Comparison of ENCODE assay signal across 10 cellular contexts in the genomic region with DNA sequence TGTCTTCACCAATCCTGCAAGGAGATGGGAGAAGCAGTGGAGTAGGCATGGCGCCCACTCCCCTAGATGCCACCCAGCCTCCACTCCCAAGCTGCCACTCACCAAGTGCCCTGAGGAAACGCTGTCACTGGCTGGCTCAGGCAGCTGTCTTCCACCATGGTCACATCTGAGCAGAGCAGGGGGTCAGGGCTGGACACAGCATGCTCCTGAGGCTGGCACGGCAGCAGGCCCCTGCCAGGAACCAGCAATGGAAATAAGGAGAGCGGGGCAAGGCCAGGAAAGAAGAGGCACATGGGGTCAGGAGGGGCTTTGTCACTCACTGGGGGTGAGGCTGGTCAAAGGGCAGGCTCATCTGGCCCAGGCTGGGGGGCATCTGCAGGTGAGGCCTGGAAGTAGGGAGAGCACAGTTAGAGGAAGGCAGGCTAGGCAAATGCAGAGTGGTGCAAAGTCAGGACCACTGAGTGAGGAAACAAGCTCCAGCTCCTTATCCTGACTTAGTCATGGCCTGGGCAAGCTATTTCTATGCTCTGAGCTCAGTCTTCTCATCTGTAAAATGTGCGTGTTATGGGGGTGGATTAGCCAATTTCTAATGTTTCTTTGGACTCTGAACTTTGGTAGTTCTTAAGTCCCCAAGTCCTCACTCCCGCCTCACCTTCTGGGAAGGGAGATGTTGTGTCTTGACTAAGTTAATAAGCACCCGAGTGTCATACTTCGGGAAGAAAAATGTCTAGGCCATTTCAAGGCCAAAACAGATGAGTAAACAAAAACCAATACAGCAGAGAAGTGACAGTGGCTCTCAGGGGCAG. TPM values are rescaled to one million over a fixed set of nuclear protein-coding genes. Genes with fewer than 3 reads are reported as not detected.
DNase-seq lines count a peak whose midpoint lies in the region; ATAC-seq, FAIRE-seq and TF ChIP-seq lines count a peak whose summit lies in the region.
"Had no signal": no experiment of that assay in that cellular context is flagged by ENCODE, and none has a peak within 500 bp of the region (broad histone marks: within the 10 kb centered on the region; RNA-seq: fewer than 3 reads in every experiment).

No MANE protein-coding gene starts in this region.

- no peak for TF ChIP-seq POLR2A in K562 (conservative IDR thresholded peaks at IDR 0.05)
- TF ChIP-seq POLR2A in stomach (IDR thresholded peaks at IDR 0.05) = no peak

- H2BK15ac ChIP-seq in H9 (ENCODE audit: low read depth, low read length) = no peak overlapping the region

- intact Hi-C loops in K562 (cut with micrococcal nuclease) = no loop called here
- intact Hi-C loops in stomach (cut with DNase I; ENCODE audit: low total_unique reads) = no loop called here

- TF ChIP-seq EP300 in K562 (IDR thresholded peaks at IDR 0.05; ENCODE audit: low read length) (no peak), stomach (IDR thresholded peaks at IDR 0.05) (no peak)

- H3K27me3 Mint-ChIP-seq in H9 (ENCODE audit: low read depth) (no peaks in the 10 kb centered on the region; the same call in 1 of the 2 replicates), nephron (ENCODE audit: low read depth) (no peaks in the 10 kb centered on the region)

- no peak overlapping the region for H3K23ac ChIP-seq in H9 (ENCODE audit: insufficient read length, low read depth, low read length)

- no TSS peak for BruUV-seq in K562 (replicated peaks; lab: Mats Ljungman, UMichigan)

- no peak overlapping the region for H3T11ph ChIP-seq in H9 (ENCODE audit: low read length)

- peaks cover 70 to 100% (median 86%) of the 10 kb centered on the region in 10 experiments for H3K4me1 ChIP-seq in BLaER1 treated with 17β-estradiol and CSF1 and Interleukin-3, amounts not matched to agents 10 nM and 100 nM
- H3K4me1 ChIP-seq in H9 (ENCODE audit: insufficient read depth, low read length) (no peaks in the 10 kb centered on the region; the same call in 1 of the 2 replicates), K562 (replicated peaks in 1 of 2; ENCODE audit: control insufficient read depth in 2 of 2, insufficient read depth in 2 of 2, low read length in 2 of 2) (peaks cover 37 to 55% of the 10 kb centered on the region in 2 experiments), stomach (peaks cover 29 to 76% (median 40%) of the 10 kb centered on the region in 4 donors)

- CTCF ChIA-PET in K562 (lab: Yijun Ruan, JAX; ENCODE audit: low intra/inter-chr PET ratio) = no interaction called here

- no peaks in the 10 kb centered on the region for H3K23me2 ChIP-seq in H9 (ENCODE audit: insufficient read length, low read depth, low read length, poor library complexity, severe bottlenecking)

- peaks cover 21 to 99% (median 82%) of the 10 kb centered on the region in 11 experiments; a peak in 21 of 22 replicates for H4K20me1 ChIP-seq in BLaER1 treated with 17β-estradiol and CSF1 and Interleukin-3, amounts not matched to agents 10 nM and 100 nM
- H4K20me1 ChIP-seq in H9 (ENCODE audit: control insufficient read depth, insufficient read depth, insufficient read length) (no peaks in the 10 kb centered on the region), K562 (replicated peaks; ENCODE audit: control insufficient read depth, insufficient read depth, low read length) (no peaks in the 10 kb centered on the region; the same call in 1 of the 2 replicates)

- H2BK120ac ChIP-seq in H9 (ENCODE audit: low read depth, low read length, poor library complexity, severe bottlenecking) = no peak overlapping the region

- WGBS in H9 (ENCODE audit: extremely low coverage, insufficient read length, low lambda C conversion rate) = no CpG with 5 or more reads among the region's 8 CpGs
- WGBS in K562 (ENCODE audit: insufficient coverage, low coverage, missing lambda C conversion rate) = 64% methylated on average over 8 of the region's 8 CpGs
- 74 to 83% (median 79%) methylated on average over 8 of the region's 8 CpGs for WGBS in stomach, 5 donors

- H3K4me1 Mint-ChIP-seq in H9 = peaks cover 33 to 38% of the 10 kb centered on the region in 2 experiments
- peaks cover 62% of the 10 kb centered on the region for H3K4me1 Mint-ChIP-seq in nephron

- H3K36me3 ChIP-seq in BLaER1 treated with 17β-estradiol and CSF1 and Interleukin-3, amounts not matched to agents 10 nM and 100 nM = peaks cover 86 to 97% (median 93%) of the 10 kb centered on the region in 11 experiments
- H3K36me3 ChIP-seq in K562 (ENCODE audit: control insufficient read depth, insufficient read depth, low read length) (peaks cover 67% of the 10 kb centered on the region), stomach (peaks cover 65 to 93% (median 87%) of the 10 kb centered on the region in 4 donors)

- no peak overlapping the region for H2BK5ac ChIP-seq in H9 (ENCODE audit: insufficient read length, low read length)

- H3K36me3 Mint-ChIP-seq in H9 (ENCODE audit: insufficient read depth in 1 of 3, low read depth in 3 of 3) (peaks cover 12 to 71% (median 57%) of the 10 kb centered on the region in 3 experiments), nephron (ENCODE audit: low read depth) (peaks cover 76% of the 10 kb centered on the region)

- H2AK5ac ChIP-seq in H9 (ENCODE audit: insufficient read length, low read length) = no peak overlapping the region

- H3K27ac ChIP-seq in BLaER1 treated with 17β-estradiol and CSF1 and Interleukin-3, amounts not matched to agents 10 nM and 100 nM = peak overlapping the region in 10 of 11 experiments; percentile 7 to 80 (median 26); a peak in 14 of 22 replicates
- H3K27ac ChIP-seq in H9 (ENCODE audit: insufficient read length, low read depth, low read length) (no peak overlapping the region), K562 (ENCODE audit: extremely low read depth, low read depth, low read length) (peak overlapping the region; percentile 52), stomach (peak overlapping the region in 2 of 5 donors; percentile 16 to 98)

- ATAC-seq in K562 = no peak
- ATAC-seq: heart left ventricle had no signal

- H3K9me3 Mint-ChIP-seq in H9 = no peaks in the 10 kb centered on the region
- H3K9me3 Mint-ChIP-seq in nephron = no peaks in the 10 kb centered on the region

- no peak for TF ChIP-seq CTCF in H9 (conservative IDR thresholded peaks at IDR 0.05)
- TF ChIP-seq CTCF in K562 (IDR thresholded peaks at IDR 0.05 in 2 of 3, conservative IDR thresholded peaks at IDR 0.05 in 1 of 3; ENCODE audit: insufficient read depth in 2 of 3, low read depth in 1 of 3, low read length in 3 of 3) = no peak
- no peak for TF ChIP-seq CTCF in nephron (IDR thresholded peaks at IDR 0.05; ENCODE audit: unreplicated experiment in 3 of 3)
- TF ChIP-seq CTCF in stomach (IDR thresholded peaks at IDR 0.05) = no peak

- H3K18ac ChIP-seq in H9 (ENCODE audit: insufficient read length, low read depth, low read length) = no peak overlapping the region

- no peak for FAIRE-seq in K562 (lab: Jason Lieb, UNC)

- H2AFZ ChIP-seq in H9 (ENCODE audit: low read length) = no peak overlapping the region
- H2AFZ ChIP-seq in K562 (ENCODE audit: low read depth, low read length) = peak overlapping the region; percentile 24; the same call in 1 of the 2 replicates

- no peak for TF ChIP-seq RAD21 in K562 (CRISPR knock-in tag; conservative IDR thresholded peaks at IDR 0.05 in 1 of 2, IDR thresholded peaks at IDR 0.05 in 1 of 2)

- in situ Hi-C loops in K562 (cut with MboI) = no loop called here

- no peak overlapping the region for H4K91ac ChIP-seq in H9 (ENCODE audit: insufficient read length, low read depth, low read length)

- DNase-seq in H9 (no peak), K562 (ENCODE audit: extremely low read depth in 1 of 4, low spot score in 3 of 4) (peak in 2 of 4 experiments; percentile 7 to 9), NCI-H2081 (lab: John Stamatoyannopoulos, UW) (no peak), stomach (no peak), DMS114 treated with DMSO at 0.1 percent for 48 hours (lab: John Stamatoyannopoulos, UW; ENCODE audit: unreplicated experiment) (no peak)
- no peak for DNase-seq in stimulated activated CD4-positive, alpha-beta T cell treated with anti-CD3 and anti-CD28 coated beads, Interleukin-4, amount 100 ng/mL, for 4 hours
- DNase-seq: activated gamma-delta T cell had no signal

- H3K56ac ChIP-seq in H9 (ENCODE audit: insufficient read length, low read depth, low read length) = no peak overlapping the region

- H4K8ac ChIP-seq in H9 (replicated peaks; ENCODE audit: insufficient read length, low read depth, low read length) = no peak overlapping the region

- H3K4me2 ChIP-seq in BLaER1 treated with 17β-estradiol and CSF1 and Interleukin-3, amounts not matched to agents 10 nM and 100 nM = peak overlapping the region in 10 of 11 experiments; percentile 22 to 99 (median 66); a peak in 16 of 22 replicates
- no peak overlapping the region for H3K4me2 ChIP-seq in H9 (ENCODE audit: insufficient read depth, insufficient read length, low read length)
- no peak overlapping the region for H3K4me2 ChIP-seq in K562 (ENCODE audit: insufficient read depth, low read length)

- no peaks in the 10 kb centered on the region for H3K27me3 ChIP-seq in BLaER1 treated with 17β-estradiol and CSF1 and Interleukin-3, amounts not matched to agents 10 nM and 100 nM
- H3K27me3 ChIP-seq in H9 (ENCODE audit: insufficient read depth, low read length) (no peaks in the 10 kb centered on the region), K562 (ENCODE audit: control insufficient read depth in 2 of 2, insufficient read depth in 2 of 2, low read length in 2 of 2) (no peaks in the 10 kb centered on the region; a peak in 1 of 5 replicates), stomach (no peaks in the 10 kb centered on the region)
- H3K27me3 ChIP-seq: heart left ventricle had no signal

- H3K9me3 ChIP-seq in BLaER1 treated with 17β-estradiol and CSF1 and Interleukin-3, amounts not matched to agents 10 nM and 100 nM (replicated peaks in 1 of 11) = no peaks in the 10 kb centered on the region
- H3K9me3 ChIP-seq in H9 (ENCODE audit: control insufficient read depth, low read depth, low read length) = no peaks in the 10 kb centered on the region
- H3K9me3 ChIP-seq in K562 (replicated peaks; ENCODE audit: control insufficient read depth, insufficient read depth, low read depth, low read length) = no peaks in the 10 kb centered on the region
- H3K9me3 ChIP-seq in stomach = no peaks in the 10 kb centered on the region
- H3K9me3 ChIP-seq: heart left ventricle had no signal

- H3K27ac Mint-ChIP-seq in H9 = peak overlapping the region in 2 of 3 experiments; percentile 71 to 97; a peak in 3 of 7 replicates
- H3K27ac Mint-ChIP-seq in nephron = peak overlapping the region in 2 of 3 experiments; percentile 30 to 92

- H3K4me3 ChIP-seq in BLaER1 treated with 17β-estradiol and CSF1 and Interleukin-3, amounts not matched to agents 10 nM and 100 nM = no peak overlapping the region
- H3K4me3 ChIP-seq in K562 (no peak overlapping the region), stomach (no peak overlapping the region)
- H3K4me3 ChIP-seq: heart left ventricle had no signal

- peak overlapping the region in 8 of 11 experiments; percentile 21 to 71 (median 50); a peak in 11 of 22 replicates for H3K9ac ChIP-seq in BLaER1 treated with 17β-estradiol and CSF1 and Interleukin-3, amounts not matched to agents 10 nM and 100 nM
- H3K9ac ChIP-seq in H9 (ENCODE audit: extremely low read depth, insufficient read length, low read length) (no peak overlapping the region), K562 (ENCODE audit: insufficient read depth in 1 of 2, low read depth in 2 of 2, low read length in 2 of 2) (peak overlapping the region; percentile 20 to 81; a peak in 3 of 4 replicates)

- H3K79me1 ChIP-seq in H9 (ENCODE audit: insufficient read depth, low read depth, low read length, poor library complexity, severe bottlenecking) = no peaks in the 10 kb centered on the region

- POLR2A ChIA-PET in K562 (lab: Yijun Ruan, JAX) = interaction anchor here (0.6 to 5.1 kb wide), 8 partner anchors 8 to 203 kb away, joined by 3 to 32 read pairs (median 4); a partner anchor contains a TSS

- no peak overlapping the region for H3K14ac ChIP-seq in H9 (ENCODE audit: insufficient read depth, low read length)

- H2BK12ac ChIP-seq in H9 (ENCODE audit: insufficient read length, low read depth, low read length) = no peak overlapping the region

- H3K79me2 ChIP-seq in H9 (ENCODE audit: insufficient read depth, low read length) (no peaks in the 10 kb centered on the region), K562 (ENCODE audit: control insufficient read depth, insufficient read depth, low read length) (peaks cover 12% of the 10 kb centered on the region; the same call in 2 of the 3 replicates)

- no peaks in the 10 kb centered on the region for H3K9me1 ChIP-seq in K562 (ENCODE audit: control insufficient read depth, insufficient read depth, low read length)

- no peak overlapping the region for H2BK20ac ChIP-seq in H9 (ENCODE audit: low read depth, low read length, poor library complexity, severe bottlenecking)

- H3K4me3 Mint-ChIP-seq in H9 = no peak overlapping the region
- no peak overlapping the region for H3K4me3 Mint-ChIP-seq in nephron

- no peak overlapping the region for H4K5ac ChIP-seq in H9 (ENCODE audit: insufficient read length, low read depth, low read length)

- H3K4ac ChIP-seq in H9 (ENCODE audit: low read depth, low read length) = no peak overlapping the region

RNA-seq across cellular contexts. Expression of a gene that starts 8.0 kb away (rescaled TPM):
- total RNA-seq in H9 (2021) (67.8 and 68.1 TPM in 2 replicates), K562 (2014; rRNA removed) (32.0 and 32.8 TPM in 2 replicates), K562 (2014; rRNA removed; fragmentation: Illumina TruSeq; extraction: Trizol) (11.8 and 14.2 TPM in 2 replicates), K562 (2015; rRNA removed; fragmentation: Illumina TruSeq; extraction: Trizol) (16.9 and 18.8 TPM in 2 replicates), K562 (2021) (23.4 and 36.0 TPM in 2 replicates), stomach (10 to 100 TPM in 2 of 5 donors, 1 to 10 TPM in 2, not detected in 1; 1.7 to 12.1 (median 8.3) TPM)
- total RNA-seq in K562 (2011; cell fraction: chromatin; rRNA removed; ENCODE audit: low replicate concordance) = 43.5 and 96.8 TPM in 2 replicates
- total RNA-seq in K562 (2011; cell fraction: nucleolus; rRNA removed) = 51.2 and 57.5 TPM in 2 replicates
- total RNA-seq in K562 (2011; cell fraction: nucleoplasm; rRNA removed) = 40.4 and 43.3 TPM in 2 replicates
- polyA plus RNA-seq in K562 (2011; rRNA removed) (25.8 and 30.9 TPM in 2 replicates), K562 (2014; fragmentation: Illumina TruSeq; extraction: Trizol) (20.4 and 30.2 TPM in 2 replicates), K562 (2014; fragmentation: Nextera tagmentation; extraction: Ambion mirVana) (under 1 TPM; 0.45 to 0.52 TPM), K562 (2014; rRNA removed) (30.4 and 40.9 TPM in 2 replicates), stomach (10 to 100 TPM; 14.1 to 16.6 (median 16.3) TPM)
- polyA plus RNA-seq in K562 (2011; cell fraction: cytosol; rRNA removed) = 26.8 and 51.9 TPM in 2 replicates
- 53.7 and 85.9 TPM in 2 replicates for polyA plus RNA-seq in K562 (2011; cell fraction: nucleus; rRNA removed)
- 23.3 and 27.5 TPM in 2 replicates for polyA plus RNA-seq in K562 (2012)
- 13.8 and 22.0 TPM in 2 replicates for polyA minus RNA-seq in K562 (2011; rRNA and poly(A)+ RNA removed)
- polyA minus RNA-seq in K562 (2011; cell fraction: cytosol; rRNA and poly(A)+ RNA removed) = 16.5 and 18.6 TPM in 2 replicates
- 14.9 and 18.6 TPM in 2 replicates for polyA minus RNA-seq in K562 (2011; cell fraction: nucleus; rRNA and poly(A)+ RNA removed)

RNA-seq across cellular contexts. Expression of a gene that starts 14.2 kb away (rescaled TPM):
- total RNA-seq in H9 (2021) (42.9 and 44.4 TPM in 2 replicates), K562 (2014; rRNA removed) (20.8 and 28.2 TPM in 2 replicates), K562 (2014; rRNA removed; fragmentation: Illumina TruSeq; extraction: Trizol) (17.1 and 18.6 TPM in 2 replicates), K562 (2015; rRNA removed; fragmentation: Illumina TruSeq; extraction: Trizol) (24.9 and 26.5 TPM in 2 replicates), K562 (2021) (32.7 and 38.4 TPM in 2 replicates), stomach (100 to 1,000 TPM in 4 of 5 donors, 10 to 100 TPM in 1; 81.9 to 343 (median 209) TPM)
- 105 and 231 TPM in 2 replicates for total RNA-seq in K562 (2011; cell fraction: chromatin; rRNA removed; ENCODE audit: low replicate concordance)
- total RNA-seq in K562 (2011; cell fraction: nucleolus; rRNA removed) = 112 and 138 TPM in 2 replicates
- total RNA-seq in K562 (2011; cell fraction: nucleoplasm; rRNA removed) = 110 and 156 TPM in 2 replicates
- polyA plus RNA-seq in K562 (2011; rRNA removed) (40.1 and 60.0 TPM in 2 replicates), K562 (2014; fragmentation: Illumina TruSeq; extraction: Trizol) (48.2 and 49.5 TPM in 2 replicates), K562 (2014; fragmentation: Nextera tagmentation; extraction: Ambion mirVana) (1 to 10 TPM; 2.4 to 4.3 TPM), K562 (2014; rRNA removed) (37.9 and 38.4 TPM in 2 replicates), stomach (100 to 1,000 TPM; 138 to 477 (median 147) TPM)
- polyA plus RNA-seq in K562 (2011; cell fraction: cytosol; rRNA removed) = 48.3 and 61.6 TPM in 2 replicates
- polyA plus RNA-seq in K562 (2011; cell fraction: nucleus; rRNA removed) = 178 and 185 TPM in 2 replicates
- 44.3 and 71.7 TPM in 2 replicates for polyA plus RNA-seq in K562 (2012)
- polyA minus RNA-seq in K562 (2011; rRNA and poly(A)+ RNA removed) = 25.6 and 31.5 TPM in 2 replicates
- 18.7 and 19.9 TPM in 2 replicates for polyA minus RNA-seq in K562 (2011; cell fraction: cytosol; rRNA and poly(A)+ RNA removed)
- polyA minus RNA-seq in K562 (2011; cell fraction: nucleus; rRNA and poly(A)+ RNA removed) = 30.0 and 42.1 TPM in 2 replicates

RNA-seq across cellular contexts. Expression of a gene that starts 18.4 kb away (rescaled TPM):
- total RNA-seq in H9 (2021) (50.1 and 53.0 TPM in 2 replicates), K562 (2014; rRNA removed) (28.5 and 31.3 TPM in 2 replicates), K562 (2014; rRNA removed; fragmentation: Illumina TruSeq; extraction: Trizol) (44.5 and 51.5 TPM in 2 replicates), K562 (2015; rRNA removed; fragmentation: Illumina TruSeq; extraction: Trizol) (37.7 and 40.9 TPM in 2 replicates), K562 (2021) (57.0 and 59.0 TPM in 2 replicates), stomach (10 to 100 TPM in 1 of 5 donors, 1 to 10 TPM in 4; 1.2 to 16.7 (median 2.7) TPM)
- total RNA-seq in K562 (2011; cell fraction: chromatin; rRNA removed; ENCODE audit: low replicate concordance) = 49.5 and 114 TPM in 2 replicates
- 43.7 and 48.6 TPM in 2 replicates for total RNA-seq in K562 (2011; cell fraction: nucleolus; rRNA removed)
- 111 and 176 TPM in 2 replicates for total RNA-seq in K562 (2011; cell fraction: nucleoplasm; rRNA removed)
- polyA plus RNA-seq in K562 (2011; rRNA removed) (69.7 and 82.2 TPM in 2 replicates), K562 (2014; fragmentation: Illumina TruSeq; extraction: Trizol) (45.7 and 51.5 TPM in 2 replicates), K562 (2014; fragmentation: Nextera tagmentation; extraction: Ambion mirVana) (10 to 100 TPM in 1 of 2 experiments, 1 to 10 TPM in 1; 9.5 to 15.6 TPM), K562 (2014; rRNA removed) (41.2 and 41.3 TPM in 2 replicates), stomach (1 to 10 TPM; 1.1 to 3.8 (median 2.2) TPM)
- 21.7 and 47.5 TPM in 2 replicates for polyA plus RNA-seq in K562 (2011; cell fraction: cytosol; rRNA removed)
- polyA plus RNA-seq in K562 (2011; cell fraction: nucleus; rRNA removed) = 80.6 and 125 TPM in 2 replicates
- polyA plus RNA-seq in K562 (2012) = 29.7 and 36.7 TPM in 2 replicates
- polyA minus RNA-seq in K562 (2011; rRNA and poly(A)+ RNA removed) = 69.8 and 75.3 TPM in 2 replicates
- polyA minus RNA-seq in K562 (2011; cell fraction: cytosol; rRNA and poly(A)+ RNA removed) = 21.9 and 24.2 TPM in 2 replicates
- 20.1 and 35.0 TPM in 2 replicates for polyA minus RNA-seq in K562 (2011; cell fraction: nucleus; rRNA and poly(A)+ RNA removed)

RNA-seq across cellular contexts. Expression of a gene that starts 31.3 kb away (rescaled TPM):
- total RNA-seq in H9 (2021) (98.4 and 115 TPM in 2 replicates), K562 (2014; rRNA removed) (0.18 and 0.29 TPM in 2 replicates), K562 (2014; rRNA removed; fragmentation: Illumina TruSeq; extraction: Trizol) (0.03 and 0.04 TPM in 2 replicates), K562 (2015; rRNA removed; fragmentation: Illumina TruSeq; extraction: Trizol) (0.11 and 0.36 TPM in 2 replicates), K562 (2021) (0.64 and 1.1 TPM in 2 replicates), stomach (100 to 1,000 TPM in 4 of 5 donors, 10 to 100 TPM in 1; 97.8 to 510 (median 129) TPM)
- 2.3 and 6.7 TPM in 2 replicates for total RNA-seq in K562 (2011; cell fraction: chromatin; rRNA removed; ENCODE audit: low replicate concordance)
- 1.8 and 3.5 TPM in 2 replicates for total RNA-seq in K562 (2011; cell fraction: nucleolus; rRNA removed)
- total RNA-seq in K562 (2011; cell fraction: nucleoplasm; rRNA removed) = 2.2 and 5.4 TPM in 2 replicates
- polyA plus RNA-seq in K562 (2011; rRNA removed) (0.28 and 0.45 TPM in 2 replicates), K562 (2014; fragmentation: Illumina TruSeq; extraction: Trizol) (0.13 and 0.15 TPM in 2 replicates), K562 (2014; fragmentation: Nextera tagmentation; extraction: Ambion mirVana) (not detected), K562 (2014; rRNA removed) (0.19 and 0.45 TPM in 2 replicates), stomach (10 to 100 TPM; 13.5 to 25.9 (median 13.6) TPM)
- 0.27 and 0.66 TPM in 2 replicates for polyA plus RNA-seq in K562 (2011; cell fraction: cytosol; rRNA removed)
- polyA plus RNA-seq in K562 (2011; cell fraction: nucleus; rRNA removed) = 1.5 and 1.9 TPM in 2 replicates
- 0.33 and 1.8 TPM in 2 replicates for polyA plus RNA-seq in K562 (2012)
- polyA minus RNA-seq in K562 (2011; rRNA and poly(A)+ RNA removed) = 1.9 and 2.0 TPM in 2 replicates
- 2.4 and 4.2 TPM in 2 replicates for polyA minus RNA-seq in K562 (2011; cell fraction: cytosol; rRNA and poly(A)+ RNA removed)
- polyA minus RNA-seq in K562 (2011; cell fraction: nucleus; rRNA and poly(A)+ RNA removed) = 0.40 and 2.8 TPM in 2 replicates

RNA-seq across cellular contexts. Expression of a gene that starts 47.0 kb away (rescaled TPM):
- total RNA-seq in H9 (2021) = 0.26 TPM in 1 of 2 replicates, not detected in the other
- 0.35 and 1.0 TPM in 2 replicates for total RNA-seq in K562 (2011; cell fraction: chromatin; rRNA removed; ENCODE audit: low replicate concordance)
- 0.79 and 1.5 TPM in 2 replicates for total RNA-seq in K562 (2011; cell fraction: nucleolus; rRNA removed)
- 0.51 and 0.99 TPM in 2 replicates for total RNA-seq in K562 (2011; cell fraction: nucleoplasm; rRNA removed)
- 0.08 and 0.09 TPM in 2 replicates for total RNA-seq in K562 (2014; rRNA removed)
- total RNA-seq in K562 (2014; rRNA removed; fragmentation: Illumina TruSeq; extraction: Trizol) = 0.06 and 0.29 TPM in 2 replicates
- total RNA-seq in K562 (2015; rRNA removed; fragmentation: Illumina TruSeq; extraction: Trizol) = 0.08 and 0.14 TPM in 2 replicates
- 0.18 and 0.29 TPM in 2 replicates for total RNA-seq in K562 (2021)
- 0.14 and 0.18 TPM in 2 replicates for polyA plus RNA-seq in K562 (2011; rRNA removed)
- polyA plus RNA-seq in K562 (2011; cell fraction: cytosol; rRNA removed) = 0.03 TPM in 1 of 2 replicates, not detected in the other
- polyA plus RNA-seq in K562 (2011; cell fraction: nucleus; rRNA removed) = 0.23 and 0.91 TPM in 2 replicates
- polyA plus RNA-seq in K562 (2012) = 0.08 and 0.11 TPM in 2 replicates
- polyA plus RNA-seq in K562 (2014; fragmentation: Illumina TruSeq; extraction: Trizol) = 0.03 and 0.54 TPM in 2 replicates
- polyA plus RNA-seq in K562 (2014; fragmentation: Nextera tagmentation; extraction: Ambion mirVana) = not detected
- 0.08 and 0.20 TPM in 2 replicates for polyA plus RNA-seq in K562 (2014; rRNA removed)
- 0.06 TPM in 1 of 2 replicates, not detected in the other for polyA minus RNA-seq in K562 (2011; rRNA and poly(A)+ RNA removed)
- polyA minus RNA-seq in K562 (2011; cell fraction: cytosol; rRNA and poly(A)+ RNA removed) = not detected in 2 replicates
- polyA minus RNA-seq in K562 (2011; cell fraction: nucleus; rRNA and poly(A)+ RNA removed) = 0.13 and 1.1 TPM in 2 replicates
- total RNA-seq in stomach = 10 to 100 TPM in 4 of 5 donors, 1 to 10 TPM in 1; 2.7 to 97.3 (median 19.3) TPM
- 10 to 100 TPM in 1 of 3 donors, 1 to 10 TPM in 1, under 1 TPM in 1; 0.70 to 16.2 (median 1.2) TPM for polyA plus RNA-seq in stomach

Comparison
In these comparisons a context has a peak if more than half of its experiments do, and no peak if none do; other contexts are left out.
1. H3K4me2 ChIP-seq: peak in BLaER1 treated with 17β-estradiol and CSF1 and Interleukin-3, amounts not matched to agents 10 nM and 100 nM (10 of 11); none in H9 (single experiment) and K562 (single experiment).